Comparison of ENCODE assay signal across 12 cellular contexts in genomic region chr14:31261523-31261858, GRCh38. TPM values are rescaled to one million over a fixed set of nuclear protein-coding genes. Genes with fewer than 3 reads are reported as not detected.
DNase-seq lines count a peak whose midpoint lies in the region; ATAC-seq and TF ChIP-seq lines count a peak whose summit lies in the region.
"Had no signal": no experiment of that assay in that cellular context is flagged by ENCODE, and none has a peak within 500 bp of the region (broad histone marks: within the 10 kb centered on the region; RNA-seq: fewer than 3 reads in every experiment).

No MANE protein-coding gene starts in this region.

- peak overlapping the region in 8 of 11 experiments; percentile 1 to 68 (median 40); a peak in 11 of 22 replicates for H3K27ac ChIP-seq in BLaER1 treated with 17β-estradiol and CSF1 and Interleukin-3, amounts not matched to agents 10 nM and 100 nM
- no peak overlapping the region for H3K27ac ChIP-seq in OCI-LY7 (ENCODE audit: low read depth, low read length, poor library complexity, severe bottlenecking)
- H3K27ac ChIP-seq in gastroesophageal sphincter, result peak overlapping the region; percentile 90 to 94 (median 90)

- 100% methylated on average over 2 of the region's 3 CpGs; no CpG with 5 or more reads in 1 of the 2 donors for WGBS in gastroesophageal sphincter (ENCODE audit: low coverage in 1 of 2), 2 donors

- no peaks in the 10 kb centered on the region for H3K36me3 ChIP-seq in BLaER1 treated with 17β-estradiol and CSF1 and Interleukin-3, amounts not matched to agents 10 nM and 100 nM
- H3K36me3 ChIP-seq in OCI-LY7 (ENCODE audit: insufficient read depth, low read length) (no peaks in the 10 kb centered on the region), gastroesophageal sphincter (no peaks in the 10 kb centered on the region)

- TF ChIP-seq EP300 in gastroesophageal sphincter (IDR thresholded peaks at IDR 0.05), result no peak

- peak overlapping the region; percentile 49; the same call in 1 of the 2 replicates for H2AFZ ChIP-seq in OCI-LY7 (ENCODE audit: low read length)
- H2AFZ ChIP-seq: hepatocyte had no signal

- intact Hi-C loops in OCI-LY7 (cut with micrococcal nuclease; ENCODE audit: unreplicated experiment) (no loop called here), posterior vena cava (cut with DNase I) (no loop called here)

- H3K79me2 ChIP-seq in OCI-LY7 (ENCODE audit: insufficient read depth, low read depth, low read length), result no peaks in the 10 kb centered on the region
- H3K79me2 ChIP-seq: hepatocyte had no signal

- H3K27me3 ChIP-seq in BLaER1 treated with 17β-estradiol and CSF1 and Interleukin-3, amounts not matched to agents 10 nM and 100 nM, result no peaks in the 10 kb centered on the region
- no peaks in the 10 kb centered on the region for H3K27me3 ChIP-seq in gastroesophageal sphincter
- H3K27me3 ChIP-seq: hepatocyte had no signal

- POLR2A ChIA-PET in OCI-LY7 (lab: Charles Lee), result interaction anchor here (0.5 to 0.7 kb wide), 2 partner anchors 9 to 12 kb away, joined by 3 to 4 read pairs; no protein-coding TSS in a partner anchor

- no peak overlapping the region for H3K4me3 ChIP-seq in BLaER1 treated with 17β-estradiol and CSF1 and Interleukin-3, amounts not matched to agents 10 nM and 100 nM
- H3K4me3 ChIP-seq in OCI-LY7 (ENCODE audit: low read depth, low read length, poor library complexity, severe bottlenecking) (no peak overlapping the region), gastroesophageal sphincter (no peak overlapping the region)
- H3K4me3 ChIP-seq: hepatocyte had no signal

- TF ChIP-seq POLR2A in gastroesophageal sphincter (IDR thresholded peaks at IDR 0.05), result no peak

- no TSS peak for BruUV-seq in OCI-LY7 (replicated peaks; lab: Mats Ljungman, UMichigan)

- H4K20me1 ChIP-seq in BLaER1 treated with 17β-estradiol and CSF1 and Interleukin-3, amounts not matched to agents 10 nM and 100 nM, result no peaks in the 10 kb centered on the region
- no peaks in the 10 kb centered on the region for H4K20me1 ChIP-seq in OCI-LY7 (ENCODE audit: insufficient read depth, low read length)

- no peak for DNase-seq in OCI-LY7 (ENCODE audit: low spot score)
- peak; percentile 49 for DNase-seq in posterior vena cava (ENCODE audit: low spot score)
- DNase-seq in hepatic stellate cell (ENCODE audit: low spot score), result no peak
- DNase-seq in epidermal melanocyte (ENCODE audit: insufficient read length, low spot score), result no peak
- no peak for DNase-seq in cortex of kidney (lab: John Stamatoyannopoulos, UW)
- DNase-seq: H7; naive thymus-derived CD4-positive, alpha-beta T cell had no signal

- peak overlapping the region in 10 of 11 experiments; percentile 16 to 81 (median 49); a peak in 18 of 22 replicates for H3K4me2 ChIP-seq in BLaER1 treated with 17β-estradiol and CSF1 and Interleukin-3, amounts not matched to agents 10 nM and 100 nM
- peak overlapping the region; percentile 5; the same call in 1 of the 2 replicates for H3K4me2 ChIP-seq in OCI-LY7 (ENCODE audit: low read length)
- H3K4me2 ChIP-seq: hepatocyte had no signal

- CTCF ChIA-PET in OCI-LY7 (lab: Charles Lee; ENCODE audit: unreplicated experiment), result no interaction called here

- H3K9me2 ChIP-seq in OCI-LY7 (ENCODE audit: insufficient read depth, low read length), result no peaks in the 10 kb centered on the region

- peaks cover 8 to 37% (median 18%) of the 10 kb centered on the region in 10 experiments; a peak in 18 of 20 replicates for H3K4me1 ChIP-seq in BLaER1 treated with 17β-estradiol and CSF1 and Interleukin-3, amounts not matched to agents 10 nM and 100 nM
- H3K4me1 ChIP-seq in OCI-LY7 (ENCODE audit: insufficient read depth, low read length, poor library complexity, severe bottlenecking), result peaks cover 3% of the 10 kb centered on the region
- H3K4me1 ChIP-seq in gastroesophageal sphincter, result peaks cover 6 to 53% (median 27%) of the 10 kb centered on the region in 3 donors

- ATAC-seq in gastroesophageal sphincter (no peak), HG02678 (IDR thresholded peaks at IDR 0.05; ENCODE audit: unreplicated experiment) (no peak)
- ATAC-seq: activated CD4-positive, CD25-positive, alpha-beta regulatory T cell treated with anti-CD3 and anti-CD28 coated beads, Interleukin-2, amount 50 U/mL, for 24 hours; naive thymus-derived CD4-positive, alpha-beta T cell had no signal

- TF ChIP-seq CTCF in OCI-LY7 (conservative IDR thresholded peaks at IDR 0.05; ENCODE audit: low read length) (no peak), gastroesophageal sphincter (IDR thresholded peaks at IDR 0.05) (no peak)

- H3K9me3 ChIP-seq in BLaER1 treated with 17β-estradiol and CSF1 and Interleukin-3, amounts not matched to agents 10 nM and 100 nM (replicated peaks in 1 of 11), result peaks cover 0 to 17% (median 0%) of the 10 kb centered on the region in 11 experiments; a peak in 7 of 22 replicates
- no peaks in the 10 kb centered on the region for H3K9me3 ChIP-seq in OCI-LY7 (ENCODE audit: low read length)
- no peaks in the 10 kb centered on the region for H3K9me3 ChIP-seq in gastroesophageal sphincter

- no peak overlapping the region; a peak in 1 of 22 replicates for H3K9ac ChIP-seq in BLaER1 treated with 17β-estradiol and CSF1 and Interleukin-3, amounts not matched to agents 10 nM and 100 nM

RNA-seq across cellular contexts. Expression of gene HECTD1, which starts 53.9 kb away (rescaled TPM):
- 90.3 and 119 TPM in 2 replicates for total RNA-seq in OCI-LY7 (2014; rRNA removed; shearing (Covaris generic))
- total RNA-seq in OCI-LY7 (2022) (126 and 127 TPM in 2 replicates), gastroesophageal sphincter (100 to 1,000 TPM; 185 to 287 (median 208) TPM), posterior vena cava (100 to 1,000 TPM; 127 to 145 TPM)
